8 cellular contexts compared by ENCODE assay signal in the genomic region with DNA sequence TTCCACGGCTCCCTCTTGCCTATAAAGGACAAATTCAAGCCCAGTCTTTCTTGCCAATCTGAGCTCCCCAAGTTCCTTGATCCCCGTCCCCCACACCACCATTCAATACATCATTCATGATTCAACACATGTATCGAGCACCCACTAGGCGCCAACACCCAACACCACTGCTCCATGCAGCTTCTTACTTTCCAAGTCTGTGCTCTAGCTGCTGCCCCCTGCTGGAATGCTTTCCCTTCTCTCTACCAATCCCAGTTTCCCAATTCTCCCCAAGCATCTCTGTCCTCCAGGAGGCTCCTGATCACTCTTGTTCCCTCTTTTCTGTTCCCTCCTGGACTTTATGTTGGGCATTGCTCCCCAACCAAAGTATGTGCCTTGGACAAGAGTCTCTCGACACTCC.
DNase-seq lines count a peak whose midpoint lies in the region; ATAC-seq, FAIRE-seq and TF ChIP-seq lines count a peak whose summit lies in the region.

No MANE protein-coding gene starts in this region.

- no peaks in the 10 kb centered on the region for H4K20me1 ChIP-seq in HepG2 (ENCODE audit: insufficient read depth, low read length)

- H3K27ac ChIP-seq in WERI-Rb-1 (no peak overlapping the region), HepG2 (ENCODE audit: extremely low read length, insufficient read depth, low read length) (no peak overlapping the region)

- peaks cover 0 to 7% of the 10 kb centered on the region in 2 donors for H3K27me3 Mint-ChIP-seq in natural killer cell treated with Interleukin-12 subunit alpha and Interleukin-12 subunit beta and Interleukin-15 and Interleukin-18, amount 100 ng/mL, for 72 hours

- no TSS peak for BruUV-seq in HepG2 (replicated peaks; lab: Mats Ljungman, UMichigan)

- peak; percentile 4 for FAIRE-seq in HepG2 (lab: Jason Lieb, UNC)

- in situ Hi-C loops in HepG2 (cut with HindIII; ENCODE audit: extremely low pct_ligation_motif_present, low pct_unique_long_range_greater_than_20kb): loop anchor here (5.0 kb wide), 1 partner anchor 69 kb away; no protein-coding TSS in a partner anchor

- H3K9me3 Mint-ChIP-seq in natural killer cell treated with Interleukin-12 subunit alpha and Interleukin-12 subunit beta and Interleukin-15 and Interleukin-18, amount 100 ng/mL, for 72 hours: no peaks in the 10 kb centered on the region

- CTCF ChIA-PET in HepG2 (lab: Yijun Ruan, JAX; ENCODE audit: low intra/inter-chr PET ratio, low total read pairs): interaction anchor here (1.2 to 3.0 kb wide), 2 partner anchors 60 to 67 kb away, joined by 5 to 10 read pairs; no protein-coding TSS in a partner anchor

- 98% methylated on average over 5 of the region's 5 CpGs for WGBS in HepG2 (ENCODE audit: low lambda C conversion rate)

- no peak overlapping the region for H3K9ac ChIP-seq in HepG2 (ENCODE audit: insufficient read depth, low read depth, low read length)

- H3K36me3 Mint-ChIP-seq in natural killer cell treated with Interleukin-12 subunit alpha and Interleukin-12 subunit beta and Interleukin-15 and Interleukin-18, amount 100 ng/mL, for 72 hours: no peaks in the 10 kb centered on the region

- ATAC-seq in HepG2 (no peak), HG03175 (IDR thresholded peaks at IDR 0.05; ENCODE audit: unreplicated experiment) (no peak), GM18502 (IDR thresholded peaks at IDR 0.05; ENCODE audit: poor library complexity, unreplicated experiment) (no peak)
- no peak for ATAC-seq in natural killer cell treated with Interleukin-12 subunit alpha and Interleukin-12 subunit beta and Interleukin-15 and Interleukin-18, amount 100 ng/mL, for 72 hours

- intact Hi-C loops in HepG2 (cut with micrococcal nuclease; ENCODE audit: unreplicated experiment): no loop called here

- TF ChIP-seq EP300 in HepG2 (IDR thresholded peaks at IDR 0.05; ENCODE audit: low read depth in 2 of 2, low read length in 2 of 2): no peak
- no peak for TF ChIP-seq EP300 in HepG2 (CRISPR knock-in tag; IDR thresholded peaks at IDR 0.05; ENCODE audit: borderline replicate concordance)

- H3K27me3 ChIP-seq in WERI-Rb-1 (ENCODE audit: insufficient read depth, low read depth, severe bottlenecking) (no peaks in the 10 kb centered on the region), HepG2 (ENCODE audit: control insufficient read depth in 1 of 2, insufficient read depth in 2 of 2, low read length in 2 of 2) (no peaks in the 10 kb centered on the region)

- H3K4me1 Mint-ChIP-seq in natural killer cell treated with Interleukin-12 subunit alpha and Interleukin-12 subunit beta and Interleukin-15 and Interleukin-18, amount 100 ng/mL, for 72 hours (ENCODE audit: low read depth in 2 of 2): peaks cover 26 to 32% of the 10 kb centered on the region in 2 donors

- H3K9me3 ChIP-seq in WERI-Rb-1 (ENCODE audit: severe bottlenecking) (no peaks in the 10 kb centered on the region), HepG2 (ENCODE audit: low read length) (no peaks in the 10 kb centered on the region)

- DNase-seq in AG20443 (ENCODE audit: low spot score): peak; percentile 55
- DNase-seq in WERI-Rb-1: peak; percentile 57
- DNase-seq in HepG2 (ENCODE audit: low spot score): no peak
- no peak for DNase-seq in natural killer cell treated with Interleukin-12 subunit alpha and Interleukin-12 subunit beta and Interleukin-15 and Interleukin-18, amount 100 ng/mL, for 72 hours (ENCODE audit: low spot score)
- DNase-seq in activated effector memory CD4-positive, alpha-beta T cell treated with anti-CD3 and anti-CD28 coated beads, Interleukin-2, amount 50 U/mL, for 16 hours: no peak

- POLR2A ChIA-PET in HepG2 (lab: Yijun Ruan, JAX): no interaction called here

- no peak overlapping the region for H3K4me3 ChIP-seq in GM12875 (ENCODE audit: low read depth, low read length)
- no peak overlapping the region for H3K4me3 ChIP-seq in WERI-Rb-1 (ENCODE audit: low read depth, low read length)
- H3K4me3 ChIP-seq in HepG2 (replicated peaks in 1 of 3; ENCODE audit: insufficient read depth in 1 of 3, low read depth in 2 of 3, low read length in 3 of 3): no peak overlapping the region

- peaks cover 7% of the 10 kb centered on the region for H3K79me2 ChIP-seq in HepG2 (ENCODE audit: insufficient read depth, low read length)

- H3K4me1 ChIP-seq in HepG2 (ENCODE audit: insufficient read depth, low read length): peaks cover 25% of the 10 kb centered on the region

- peak; percentile 50; the same call in 1 of the 2 replicates for TF ChIP-seq CTCF in GM12875 (IDR thresholded peaks at IDR 0.05; ENCODE audit: borderline replicate concordance, insufficient read depth, low read depth, low read length)
- TF ChIP-seq CTCF in WERI-Rb-1 (IDR thresholded peaks at IDR 0.05; ENCODE audit: low read depth, low read length): peak; percentile 70
- TF ChIP-seq CTCF in HepG2 (CRISPR knock-in tag; IDR thresholded peaks at IDR 0.05): peak; percentile 58

- H3K4me3 Mint-ChIP-seq in natural killer cell treated with Interleukin-12 subunit alpha and Interleukin-12 subunit beta and Interleukin-15 and Interleukin-18, amount 100 ng/mL, for 72 hours: no peak overlapping the region

- H3K36me3 ChIP-seq in WERI-Rb-1 (no peaks in the 10 kb centered on the region), HepG2 (replicated peaks in 1 of 2; ENCODE audit: control insufficient read depth in 1 of 2, insufficient read depth in 2 of 2, low read length in 2 of 2) (peaks cover 4 to 38% of the 10 kb centered on the region in 2 experiments; a peak in 4 of 5 replicates)

- peak overlapping the region in 1 of 2 donors; percentile 12 for H3K27ac Mint-ChIP-seq in natural killer cell treated with Interleukin-12 subunit alpha and Interleukin-12 subunit beta and Interleukin-15 and Interleukin-18, amount 100 ng/mL, for 72 hours

- TF ChIP-seq RAD21 in HepG2 (CRISPR knock-in tag; IDR thresholded peaks at IDR 0.05): no peak

- H3K4me2 ChIP-seq in HepG2 (ENCODE audit: low read depth, low read length): no peak overlapping the region

- H2AFZ ChIP-seq in HepG2 (ENCODE audit: low read length): no peak overlapping the region

- TF ChIP-seq POLR2A in HepG2 (IDR thresholded peaks at IDR 0.05; ENCODE audit: insufficient read depth in 1 of 2, low read depth in 2 of 2, low read length in 2 of 2): no peak

TF ChIP-seq in HepG2, 621 proteins besides CTCF, POLR2A, EP300 and RAD21:
- TF ChIP-seq STAG1 (CRISPR knock-in tag; IDR thresholded peaks at IDR 0.05) (peak; percentile 43), PHF8 (CRISPR knock-in tag; IDR thresholded peaks at IDR 0.05) (no peak), NFYB (CRISPR knock-in tag; IDR thresholded peaks at IDR 0.05) (0 out of 2 replicates have a peak, but pooled peaks have one; percentile 10), JARID2 (CRISPR knock-in tag; IDR thresholded peaks at IDR 0.05; ENCODE audit: insufficient replicate concordance) (no peak), ZNF644 (CRISPR knock-in tag; IDR thresholded peaks at IDR 0.05; ENCODE audit: low read depth) (peak; percentile 56; the same call in 1 of the 2 replicates), ZKSCAN1 (IDR thresholded peaks at IDR 0.05; ENCODE audit: low read length) (peak; percentile 52; the same call in 1 of the 2 replicates), ZNF235 (CRISPR knock-in tag; IDR thresholded peaks at IDR 0.05; ENCODE audit: borderline replicate concordance) (no peak)

Comparison
In these comparisons a context has a peak if more than half of its experiments do, and no peak if none do; other contexts are left out.
1. DNase-seq: peak in AG20443 (single experiment) and WERI-Rb-1 (single experiment); none in HepG2 (single experiment), natural killer cell treated with Interleukin-12 subunit alpha and Interleukin-12 subunit beta and Interleukin-15 and Interleukin-18, amount 100 ng/mL, for 72 hours (single experiment) and activated effector memory CD4-positive, alpha-beta T cell treated with anti-CD3 and anti-CD28 coated beads, Interleukin-2, amount 50 U/mL, for 16 hours (single experiment).
2. Peak in every context shown above with its lines, with median percentiles within 50 percentile points of each other: CTCF ChIP-seq.